In genomic region chr3:141294300-141294699, GRCh38 we compare ENCODE assay signal across 9 cellular contexts.
A peak's percentile ranks its signal among the peaks of the same experiment; 100 is the strongest.
DNase-seq lines count a peak whose midpoint lies in the region; ATAC-seq and TF ChIP-seq lines count a peak whose summit lies in the region.
"Had no signal": no experiment of that assay in that cellular context is flagged by ENCODE, and none has a peak within 500 bp of the region (broad histone marks: within the 10 kb centered on the region; RNA-seq: fewer than 3 reads in every experiment).

No MANE protein-coding gene starts in this region.

- H3K4me2 ChIP-seq in DND-41 (ENCODE audit: insufficient read depth, low read length), result peak overlapping the region; percentile 35
- H3K4me2 ChIP-seq in fibroblast of lung (ENCODE audit: extremely low read depth, insufficient read depth, low read length), result peak overlapping the region; percentile 95

- TF ChIP-seq CTCF in DND-41 (IDR thresholded peaks at IDR 0.05; ENCODE audit: borderline replicate concordance, extremely low read depth, low read length, poor library complexity, severe bottlenecking) (no peak), fibroblast of lung (conservative IDR thresholded peaks at IDR 0.05 in 1 of 2, IDR thresholded peaks at IDR 0.05 in 1 of 2; ENCODE audit: low read depth in 1 of 2, low read length in 2 of 2) (no peak)

- intact Hi-C loops in sciatic nerve (cut with DNase I), result no loop called here

- no peak for DNase-seq in DND-41
- peak; percentile 19 for DNase-seq in RPMI7951 (ENCODE audit: low read depth)
- DNase-seq in fibroblast of lung (ENCODE audit: low read depth in 2 of 2), result peak in 1 of 2 donors; percentile 39
- no peak for DNase-seq in sciatic nerve (ENCODE audit: low spot score)
- no peak for DNase-seq in MV-4-11 (lab: John Stamatoyannopoulos, UW)
- DNase-seq in SKM-1 treated with dmso at 0.1 percent for 144 hours (lab: John Stamatoyannopoulos, UW; ENCODE audit: unreplicated experiment), result no peak
- DNase-seq in NCI-H2081 treated with DMSO at 0.1 percent for 48 hours (lab: John Stamatoyannopoulos, UW), result no peak
- DNase-seq: stimulated activated CD4-positive, alpha-beta T cell treated with anti-CD3 and anti-CD28 coated beads, Interleukin-4, amount 100 ng/mL, for 4 hours had no signal

- H3K27ac ChIP-seq in DND-41 (ENCODE audit: low read length) (peak overlapping the region; percentile 53), fibroblast of lung (ENCODE audit: insufficient read depth, low read length) (peak overlapping the region; percentile 59)

- H3K9ac ChIP-seq in DND-41 (ENCODE audit: low read depth, low read length) (no peak overlapping the region), fibroblast of lung (ENCODE audit: insufficient read depth, low read length) (peak overlapping the region; percentile 40)

- no peaks in the 10 kb centered on the region for H3K9me3 ChIP-seq in DND-41 (ENCODE audit: insufficient read depth, low read length, severe bottlenecking)
- H3K9me3 ChIP-seq in fibroblast of lung (ENCODE audit: control insufficient read depth, insufficient read depth, low read depth, low read length), result no peaks in the 10 kb centered on the region

- H3K4me1 ChIP-seq in DND-41 (ENCODE audit: insufficient read depth, low read length) (peaks cover 49% of the 10 kb centered on the region), fibroblast of lung (ENCODE audit: control insufficient read depth, extremely low read depth, insufficient read depth, low read length) (no peaks in the 10 kb centered on the region)

- ATAC-seq in DND-41 (ENCODE audit: insufficient read depth, low read depth), result peak; percentile 58; the same call in 2 of the 3 replicates
- ATAC-seq in sciatic nerve, result peak; percentile 31
- no peak for ATAC-seq in GM18519 (IDR thresholded peaks at IDR 0.05; ENCODE audit: low FRiP score, unreplicated experiment)

- H3K79me2 ChIP-seq in DND-41 (ENCODE audit: insufficient read depth, low read length), result peaks cover 27% of the 10 kb centered on the region
- H3K79me2 ChIP-seq in fibroblast of lung (ENCODE audit: control insufficient read depth, insufficient read depth, low read length), result no peaks in the 10 kb centered on the region

- H3K27me3 ChIP-seq in DND-41 (ENCODE audit: insufficient read depth, low read length, poor library complexity) (no peaks in the 10 kb centered on the region), fibroblast of lung (ENCODE audit: control insufficient read depth, insufficient read depth, low read length) (no peaks in the 10 kb centered on the region)

- H2AFZ ChIP-seq in DND-41 (ENCODE audit: low read depth, low read length) (no peak overlapping the region), fibroblast of lung (ENCODE audit: low read length) (peak overlapping the region; percentile 63)

- H4K20me1 ChIP-seq in DND-41 (ENCODE audit: insufficient read depth, low read length) (no peaks in the 10 kb centered on the region), fibroblast of lung (ENCODE audit: control insufficient read depth, extremely low read depth, insufficient read depth, low read length) (no peaks in the 10 kb centered on the region)

- peaks cover 56% of the 10 kb centered on the region for H3K36me3 ChIP-seq in DND-41 (ENCODE audit: insufficient read depth, low read length)
- no peaks in the 10 kb centered on the region for H3K36me3 ChIP-seq in fibroblast of lung (ENCODE audit: control insufficient read depth, insufficient read depth, low read length)

- H3K4me3 ChIP-seq in DND-41 (ENCODE audit: low read depth in 1 of 2, low read length in 2 of 2), result no peak overlapping the region
- H3K4me3 ChIP-seq in fibroblast of lung (replicated peaks in 1 of 4; ENCODE audit: control extremely low read depth in 1 of 4, insufficient read depth in 1 of 4, low read depth in 3 of 4, low read length in 4 of 4), result peak overlapping the region; percentile 41 to 73 (median 56)

Comparison
In these comparisons a context has a peak if more than half of its experiments do, and no peak if none do; other contexts are left out.
1. H3K4me3 ChIP-seq: peak in fibroblast of lung (4 of 4); none in DND-41 (0 of 2).